Comparison of ENCODE assay signal across 8 cellular contexts in genomic region chr9:87324613-87325194, GRCh38.
A peak's percentile ranks its signal among the peaks of the same experiment; 100 is the strongest.
DNase-seq lines count a peak whose midpoint lies in the region; ATAC-seq and TF ChIP-seq lines count a peak whose summit lies in the region.

No MANE protein-coding gene starts in this region.

- no peaks in the 10 kb centered on the region for H3K9me3 ChIP-seq in body of pancreas
- no peaks in the 10 kb centered on the region for H3K9me3 ChIP-seq in tibial artery

- no peaks in the 10 kb centered on the region for H3K27me3 ChIP-seq in body of pancreas
- H3K27me3 ChIP-seq in tibial artery, result peaks cover 0 to 3% of the 10 kb centered on the region in 2 donors

- H3K27ac ChIP-seq in body of pancreas (no peak overlapping the region), tibial artery (no peak overlapping the region)

- TF ChIP-seq POLR2A in body of pancreas (IDR thresholded peaks at IDR 0.05), result no peak

- DNase-seq in Caki2 (ENCODE audit: low read depth) (peak; percentile 52), NCI-H2107 (lab: John Stamatoyannopoulos, UW) (peak; percentile 2), body of pancreas (peak in 1 of 4 donors; percentile 8), iPS-NIHi7 (ENCODE audit: extremely low spot score) (peak; percentile 63), tibial artery (no peak), UCSD-AML1 (lab: John Stamatoyannopoulos, UW; ENCODE audit: unreplicated experiment) (no peak)

- H3K36me3 ChIP-seq in body of pancreas (replicated peaks in 1 of 2; ENCODE audit: insufficient read depth in 1 of 2, low read depth in 2 of 2) (no peaks in the 10 kb centered on the region), tibial artery (no peaks in the 10 kb centered on the region)

- intact Hi-C loops in body of pancreas (cut with DNase I), result loop anchor here (5.0 to 10.0 kb wide), 2 partner anchors 837 to 890 kb away; no protein-coding TSS in a partner anchor
- intact Hi-C loops in tibial artery (cut with DNase I; ENCODE audit: low total_unique reads), result loop anchor here (2.0 to 10.0 kb wide), 4 partner anchors 377 to 890 kb away; partner anchors contain the start of gene GAS1

- in situ Hi-C loops in Caki2 (cut with HindIII; ENCODE audit: low pct_unique_long_range_greater_than_20kb, low sequenced_read_pairs), result loop anchor here (25.0 kb wide), 1 partner anchor 912 kb away; no protein-coding TSS in a partner anchor

- H3K4me3 ChIP-seq in body of pancreas (no peak overlapping the region), tibial artery (no peak overlapping the region)

- ATAC-seq in GM21786 (IDR thresholded peaks at IDR 0.05; ENCODE audit: unreplicated experiment) (peak; percentile 61), body of pancreas (peak; percentile 81), GM21447 (IDR thresholded peaks at IDR 0.05; ENCODE audit: unreplicated experiment) (no peak)

- peak; percentile 41 to 91 (median 88) for TF ChIP-seq CTCF in body of pancreas (IDR thresholded peaks at IDR 0.05)
- TF ChIP-seq CTCF in tibial artery (IDR thresholded peaks at IDR 0.05), result peak; percentile 76 to 87

- 1 to 2% methylated on average over 5 of the region's 5 CpGs for WGBS in body of pancreas, 2 donors

- H3K4me1 ChIP-seq in body of pancreas (no peaks in the 10 kb centered on the region), tibial artery (peaks cover 0 to 22% (median 2%) of the 10 kb centered on the region in 4 donors)

Comparison
In these comparisons a context has a peak if more than half of its experiments do, and no peak if none do; other contexts are left out.
1. DNase-seq: peak in Caki2 (single experiment), NCI-H2107 (single experiment) and iPS-NIHi7 (single experiment); none in tibial artery (0 of 2) and UCSD-AML1 (single experiment).